Comparison of ENCODE assay signal across 17 cellular contexts in the genomic region with DNA sequence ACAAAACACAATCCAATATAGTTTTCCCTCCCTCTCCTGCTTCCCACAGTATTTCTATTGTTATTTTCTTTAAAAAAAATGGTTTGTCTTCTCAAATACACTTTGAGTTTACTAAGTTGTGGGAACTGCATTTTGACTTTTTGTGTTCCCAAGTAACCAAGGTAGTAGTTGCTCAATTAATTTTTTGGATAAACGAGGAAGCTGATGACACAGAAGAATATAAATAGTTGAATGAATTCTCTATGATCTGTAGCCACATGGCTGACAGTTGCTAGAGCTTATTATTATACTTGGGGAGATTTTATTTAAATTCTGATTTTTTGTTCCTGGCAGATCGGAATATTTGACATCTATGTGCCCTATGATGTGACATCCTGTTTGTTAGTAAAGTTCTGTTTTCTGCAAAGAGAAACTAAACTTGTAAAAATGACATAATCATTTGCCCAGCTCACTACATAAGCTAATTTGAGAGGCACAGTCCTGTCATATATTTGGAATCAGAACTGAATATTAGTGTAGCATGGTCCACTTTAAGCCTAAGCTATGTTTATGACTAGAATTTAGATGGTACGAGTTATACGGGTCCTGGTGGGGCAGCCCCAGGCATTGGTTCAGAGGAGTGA. TPM values are rescaled to one million over a fixed set of nuclear protein-coding genes. Genes with fewer than 3 reads are reported as not detected.
A peak's percentile ranks its signal among the peaks of the same experiment; 100 is the strongest.
DNase-seq lines count a peak whose midpoint lies in the region; ATAC-seq lines count a peak whose summit lies in the region.
"Had no signal": no experiment of that assay in that cellular context is flagged by ENCODE, and none has a peak within 500 bp of the region (broad histone marks: within the 10 kb centered on the region; RNA-seq: fewer than 3 reads in every experiment).

No MANE protein-coding gene starts in this region.

- H3K4me3 Mint-ChIP-seq in activated T-cell treated with anti-CD3 and anti-CD28 coated beads, Interleukin-2, amount 50 U/mL, for 72 hours: peak overlapping the region; percentile 42 to 86
- H3K4me3 Mint-ChIP-seq in T-helper 1 cell treated with Interleukin-12 subunit alpha and Interleukin-12 subunit beta and Interleukin-4 antibody, amounts not matched to agents 30 μg/mL and 1 μg/mL, for 36 hours: peak overlapping the region; percentile 64
- peak overlapping the region; percentile 68 for H3K4me3 Mint-ChIP-seq in stimulated activated naive CD8-positive, alpha-beta T cell treated with anti-CD3 and anti-CD28 coated beads, Interleukin-15, Interleukin-2, amounts not matched to agents 100 ng/mL and 50 ng/mL, for 24 hours
- H3K4me3 Mint-ChIP-seq: neural crest cell had no signal

- no peaks in the 10 kb centered on the region for H3K9me3 Mint-ChIP-seq in activated T-cell treated with anti-CD3 and anti-CD28 coated beads, Interleukin-2, amount 50 U/mL, for 72 hours
- no peaks in the 10 kb centered on the region for H3K9me3 Mint-ChIP-seq in T-helper 1 cell treated with Interleukin-12 subunit alpha and Interleukin-12 subunit beta and Interleukin-4 antibody, amounts not matched to agents 30 μg/mL and 1 μg/mL, for 36 hours
- no peaks in the 10 kb centered on the region for H3K9me3 Mint-ChIP-seq in stimulated activated naive CD8-positive, alpha-beta T cell treated with anti-CD3 and anti-CD28 coated beads, Interleukin-15, Interleukin-2, amounts not matched to agents 100 ng/mL and 50 ng/mL, for 24 hours
- H3K9me3 Mint-ChIP-seq: neural crest cell had no signal

- peak overlapping the region; percentile 98 for H3K27ac Mint-ChIP-seq in activated T-cell treated with anti-CD3 and anti-CD28 coated beads, Interleukin-2, amount 50 U/mL, for 72 hours
- H3K27ac Mint-ChIP-seq in T-helper 1 cell treated with Interleukin-12 subunit alpha and Interleukin-12 subunit beta and Interleukin-4 antibody, amounts not matched to agents 30 μg/mL and 1 μg/mL, for 36 hours: peak overlapping the region; percentile 90
- peak overlapping the region; percentile 95 for H3K27ac Mint-ChIP-seq in stimulated activated naive CD8-positive, alpha-beta T cell treated with anti-CD3 and anti-CD28 coated beads, Interleukin-15, Interleukin-2, amounts not matched to agents 100 ng/mL and 50 ng/mL, for 24 hours

- H3K4me1 Mint-ChIP-seq in activated T-cell treated with anti-CD3 and anti-CD28 coated beads, Interleukin-2, amount 50 U/mL, for 72 hours (ENCODE audit: low read depth): peaks cover 16% of the 10 kb centered on the region
- peaks cover 70% of the 10 kb centered on the region for H3K4me1 Mint-ChIP-seq in T-helper 1 cell treated with Interleukin-12 subunit alpha and Interleukin-12 subunit beta and Interleukin-4 antibody, amounts not matched to agents 30 μg/mL and 1 μg/mL, for 36 hours (ENCODE audit: low read depth)
- peaks cover 20% of the 10 kb centered on the region for H3K4me1 Mint-ChIP-seq in stimulated activated naive CD8-positive, alpha-beta T cell treated with anti-CD3 and anti-CD28 coated beads, Interleukin-15, Interleukin-2, amounts not matched to agents 100 ng/mL and 50 ng/mL, for 24 hours (ENCODE audit: low read depth)
- H3K4me1 Mint-ChIP-seq: neural crest cell had no signal

- no peak for DNase-seq in activated T-cell treated with anti-CD3 and anti-CD28 coated beads, Interleukin-2, amount 50 U/mL, for 72 hours
- no peak for DNase-seq in activated T-cell treated with anti-CD3 and anti-CD28 coated beads, Interleukin-2, amount 50 U/mL, for 1 hour
- peak; percentile 14 for DNase-seq in central memory CD4-positive, alpha-beta T cell
- no peak for DNase-seq in HK-2 (ENCODE audit: unreplicated experiment)
- no peak for DNase-seq in stimulated activated CD4-positive, alpha-beta T cell treated with anti-CD3 and anti-CD28 coated beads, Interleukin-2, amount 100 ng/mL, for 24 hours
- DNase-seq: ACHN; activated CD4-positive, CD25-positive, alpha-beta regulatory T cell; colonic mucosa; foreskin fibroblast; MG63; NCI-H187; NCI-H446 treated with DMSO at 0.1 percent for 48 hours; Right ventricle myocardium superior had no signal

- H3K27me3 Mint-ChIP-seq in activated T-cell treated with anti-CD3 and anti-CD28 coated beads, Interleukin-2, amount 50 U/mL, for 72 hours (ENCODE audit: low read depth): no peaks in the 10 kb centered on the region
- no peaks in the 10 kb centered on the region for H3K27me3 Mint-ChIP-seq in T-helper 1 cell treated with Interleukin-12 subunit alpha and Interleukin-12 subunit beta and Interleukin-4 antibody, amounts not matched to agents 30 μg/mL and 1 μg/mL, for 36 hours (ENCODE audit: low read depth)
- no peaks in the 10 kb centered on the region for H3K27me3 Mint-ChIP-seq in stimulated activated naive CD8-positive, alpha-beta T cell treated with anti-CD3 and anti-CD28 coated beads, Interleukin-15, Interleukin-2, amounts not matched to agents 100 ng/mL and 50 ng/mL, for 24 hours

- no peaks in the 10 kb centered on the region for H3K36me3 Mint-ChIP-seq in activated T-cell treated with anti-CD3 and anti-CD28 coated beads, Interleukin-2, amount 50 U/mL, for 72 hours (ENCODE audit: insufficient read depth in 2 of 2)
- no peaks in the 10 kb centered on the region for H3K36me3 Mint-ChIP-seq in T-helper 1 cell treated with Interleukin-12 subunit alpha and Interleukin-12 subunit beta and Interleukin-4 antibody, amounts not matched to agents 30 μg/mL and 1 μg/mL, for 36 hours (ENCODE audit: low read depth)
- H3K36me3 Mint-ChIP-seq in stimulated activated naive CD8-positive, alpha-beta T cell treated with anti-CD3 and anti-CD28 coated beads, Interleukin-15, Interleukin-2, amounts not matched to agents 100 ng/mL and 50 ng/mL, for 24 hours (ENCODE audit: low read depth): no peaks in the 10 kb centered on the region

- ATAC-seq in activated T-cell treated with anti-CD3 and anti-CD28 coated beads, Interleukin-2, amount 50 U/mL, for 72 hours (replicated peaks in 1 of 2): peak; percentile 37 to 39
- ATAC-seq in HG02610 (IDR thresholded peaks at IDR 0.05; ENCODE audit: unreplicated experiment): no peak

RNA-seq across cellular contexts. Expression of a gene that starts 9.7 kb away (rescaled TPM):
- total RNA-seq in activated T-cell treated with anti-CD3 and anti-CD28 coated beads, Interleukin-2, amount 50 U/mL, for 72 hours: 10 to 100 TPM; 43.9 to 50.7 TPM
